ENCODE assay signal across 20 cellular contexts in genomic region chr5:61824396-61824795, GRCh38.
"Had no signal": no experiment of that assay in that cellular context is flagged by ENCODE, and none has a peak within 500 bp of the region (broad histone marks: within the 10 kb centered on the region; RNA-seq: fewer than 3 reads in every experiment).

No MANE protein-coding gene starts in this region.

- DNase-seq: colonic mucosa; dermis blood vessel endothelial cell; erythroblast; foreskin fibroblast; glutamatergic neuron; kidney; left cardiac atrium; left ventricle myocardium inferior; lower lobe of right lung; stimulated activated CD4-positive, alpha-beta T cell treated with anti-CD3 and anti-CD28 coated beads, Interleukin-2, amount 100 ng/mL, for 24 hours; stimulated activated CD4-positive, alpha-beta T cell treated with anti-CD3 and anti-CD28 coated beads, Interleukin-4, amount 100 ng/mL, for 4 hours; stimulated activated naive B cell treated with anti-CD40 and anti-IgM and Interleukin-4, amounts not matched to agents 10 μg/mL and 1 μg/mL and 100 μg/mL, for 72 hours; stimulated activated naive CD8-positive, alpha-beta T cell treated with anti-CD3 and anti-CD28 coated beads, Interleukin-15, amount 100 ng/mL, for 72 hours; testis had no signal

- FAIRE-seq: kidney had no signal

- ATAC-seq: gastroesophageal sphincter; left cardiac atrium; lower lobe of right lung; natural killer cell treated with Interleukin-12 subunit alpha and Interleukin-12 subunit beta and Interleukin-15 and Interleukin-18, amount 100 ng/mL, for 72 hours; sciatic nerve; stimulated activated naive B cell treated with anti-CD40 and anti-IgM and Interleukin-4, amounts not matched to agents 10 μg/mL and 1 μg/mL and 100 μg/mL, for 72 hours; stimulated activated naive CD8-positive, alpha-beta T cell treated with anti-CD3 and anti-CD28 coated beads, Interleukin-15, amount 100 ng/mL, for 72 hours had no signal

- H3K36me3 ChIP-seq: colonic mucosa, gastroesophageal sphincter, left ventricle myocardium inferior, lower lobe of right lung, tibial nerve had no signal

- H3K9me3 ChIP-seq: colonic mucosa, gastroesophageal sphincter, left ventricle myocardium inferior, lower lobe of right lung, testis, tibial nerve had no signal

- H3K79me2 ChIP-seq: parathyroid adenoma had no signal

- H3K27ac ChIP-seq: colonic mucosa, gastroesophageal sphincter, left ventricle myocardium inferior, lower lobe of right lung, parathyroid adenoma, skin epidermis, testis, tibial nerve had no signal

- H3K4me3 ChIP-seq: colonic mucosa, gastroesophageal sphincter, left ventricle myocardium inferior, lower lobe of right lung, skin epidermis, testis, tibial nerve had no signal

- H3K4me1 ChIP-seq: colonic mucosa, gastroesophageal sphincter, left ventricle myocardium inferior, lower lobe of right lung, parathyroid adenoma, testis, tibial nerve had no signal

- H3K27me3 ChIP-seq: colonic mucosa, gastroesophageal sphincter, testis, tibial nerve had no signal

- H3K9ac ChIP-seq: parathyroid adenoma had no signal
